ENCODE assay signal across 10 cellular contexts in genomic region chr7:120480472-120480871, GRCh38.
"Had no signal": no experiment of that assay in that cellular context is flagged by ENCODE, and none has a peak within 500 bp of the region (broad histone marks: within the 10 kb centered on the region; RNA-seq: fewer than 3 reads in every experiment).

No MANE protein-coding gene starts in this region.

- H3K4me2 ChIP-seq: KMS-11 had no signal

- H2AFZ ChIP-seq: GM23248 had no signal

- FAIRE-seq: HTR-8/SVneo had no signal

- ATAC-seq: HCT116 had no signal

- H3K36me3 ChIP-seq: HAP-1 had no signal

- H3K9ac ChIP-seq: GM23248, KMS-11 had no signal

- H3K9me3 ChIP-seq: HAP-1 had no signal

- H3K4me1 ChIP-seq: HAP-1 had no signal

- H3K27ac ChIP-seq: GM23248, KMS-11 had no signal

- DNase-seq: GM23248, GOT3, H7, HFFc6, IMR-90, KBM-7 had no signal

- H3K4me3 ChIP-seq: GM23248, HAP-1 had no signal
